27 cellular contexts compared by ENCODE assay signal in genomic region chr11:66889974-66890373, GRCh38. TPM values are rescaled to one million over a fixed set of nuclear protein-coding genes. Genes with fewer than 3 reads are reported as not detected.
DNase-seq lines count a peak whose midpoint lies in the region; ATAC-seq and TF ChIP-seq lines count a peak whose summit lies in the region.
"Had no signal": no experiment of that assay in that cellular context is flagged by ENCODE, and none has a peak within 500 bp of the region (broad histone marks: within the 10 kb centered on the region; RNA-seq: fewer than 3 reads in every experiment).

No MANE protein-coding gene starts in this region.

- H3K4me2 ChIP-seq in PC-9 (no peak overlapping the region), fibroblast of lung (ENCODE audit: extremely low read depth, insufficient read depth, low read length) (no peak overlapping the region)

- H3K79me2 ChIP-seq in PC-9 (ENCODE audit: low read depth), result no peaks in the 10 kb centered on the region
- H3K79me2 ChIP-seq in fibroblast of lung (ENCODE audit: control insufficient read depth, insufficient read depth, low read length), result no peaks in the 10 kb centered on the region

- H3K4me1 ChIP-seq in PC-9 (replicated peaks; ENCODE audit: insufficient read depth) (peaks cover 35% of the 10 kb centered on the region), fibroblast of lung (ENCODE audit: control insufficient read depth, extremely low read depth, insufficient read depth, low read length) (peaks cover 10% of the 10 kb centered on the region), psoas muscle (peaks cover 30% of the 10 kb centered on the region)
- H3K4me1 ChIP-seq: Peyer's patch had no signal

- no peaks in the 10 kb centered on the region for H3K9me2 ChIP-seq in PC-9 (ENCODE audit: insufficient read depth)

- peak; percentile 47 for DNase-seq in H7
- peak in 1 of 2 experiments; percentile 52 for DNase-seq in PC-9
- DNase-seq in fibroblast of lung (ENCODE audit: low read depth in 2 of 2), result peak; percentile 22 to 42
- peak in 1 of 2 donors; percentile 19 for DNase-seq in psoas muscle
- DNase-seq in DMS53 treated with DMSO at 0.1 percent for 48 hours (lab: John Stamatoyannopoulos, UW; ENCODE audit: unreplicated experiment), result no peak
- no peak for DNase-seq in T-helper 9 cell
- DNase-seq in AML-193 (lab: John Stamatoyannopoulos, UW), result no peak
- DNase-seq: activated CD4-positive, alpha-beta T cell treated with anti-CD3 and anti-CD28 coated beads for 4 hours; activated CD8-positive, alpha-beta memory T cell treated with anti-CD3 and anti-CD28 coated beads for 24 hours; activated naive CD4-positive, alpha-beta T cell treated with anti-CD3 and anti-CD28 coated beads, Interleukin-2, amount 10 ng/mL, durations not matched to agents 7 days and 5 days; activated T-cell treated with anti-CD3 and anti-CD28 coated beads, Interleukin-2, amount 50 U/mL, for 4 hours; heart right ventricle; Karpas-422; left cardiac atrium; NCI-H146; NCI-H510A; NK-92 treated with Interleukin-12 subunit alpha and Interleukin-12 subunit beta, amount 100 ng/mL, for 24 hours; Peyer's patch; stimulated activated CD4-positive, alpha-beta T cell treated with anti-CD3 and anti-CD28 coated beads, Interleukin-12 subunit alpha, Interleukin-12 subunit beta, amount 100 ng/mL, for 4 hours; stimulated activated CD4-positive, alpha-beta T cell treated with anti-CD3 and anti-CD28 coated beads, Interleukin-4, amount 100 ng/mL, for 4 hours; stimulated activated naive CD8-positive, alpha-beta T cell treated with anti-CD3 and anti-CD28 coated beads, Interleukin-15, Interleukin-2, amounts not matched to agents 100 U/mL and 50 U/mL, for 24 hours; T-helper 1 cell; thyroid gland had no signal

- intact Hi-C loops in PC-9 (cut with micrococcal nuclease; ENCODE audit: unreplicated experiment), result no loop called here
- intact Hi-C loops in psoas muscle (cut with DNase I), result loop anchor here in 1 of 2 donors (5.0 kb wide), 1 partner anchor 67 kb away; the partner anchor contains the start of gene PC

- POLR2A ChIA-PET in PC-9 (lab: Charles Lee; ENCODE audit: unreplicated experiment), result interaction anchor here (0.6 kb wide), 1 partner anchor 365 kb away, joined by 4 read pairs; no protein-coding TSS in a partner anchor

- CTCF ChIA-PET in PC-9 (lab: Charles Lee), result no interaction called here

- no peaks in the 10 kb centered on the region for H3K36me3 ChIP-seq in H7 (replicated peaks; ENCODE audit: control insufficient read depth, insufficient read depth, low read length)
- no peaks in the 10 kb centered on the region for H3K36me3 ChIP-seq in PC-9 (ENCODE audit: low read depth)
- no peaks in the 10 kb centered on the region for H3K36me3 ChIP-seq in fibroblast of lung (ENCODE audit: control insufficient read depth, insufficient read depth, low read length)
- H3K36me3 ChIP-seq in psoas muscle (ENCODE audit: insufficient read depth in 1 of 2, low read depth in 1 of 2), result no peaks in the 10 kb centered on the region
- H3K36me3 ChIP-seq: cardiac muscle cell, heart right ventricle, Peyer's patch, SJSA1, thyroid gland had no signal

- no TSS peak for BruUV-seq in PC-9 (replicated peaks; lab: Mats Ljungman, UMichigan)

- H3F3A ChIP-seq in PC-9 (ENCODE audit: insufficient read depth, low read depth), result peaks cover 15% of the 10 kb centered on the region; the same call in 1 of the 2 replicates

- H3K9me3 ChIP-seq in PC-9 (ENCODE audit: insufficient read depth, low read depth) (no peaks in the 10 kb centered on the region), fibroblast of lung (ENCODE audit: control insufficient read depth, insufficient read depth, low read depth, low read length) (no peaks in the 10 kb centered on the region), psoas muscle (no peaks in the 10 kb centered on the region)
- H3K9me3 ChIP-seq: heart right ventricle, Peyer's patch, SJSA1, thyroid gland had no signal

- H3K9ac ChIP-seq in fibroblast of lung (ENCODE audit: insufficient read depth, low read length), result no peak overlapping the region

- ATAC-seq in psoas muscle, result peak in 3 of 4 donors; percentile 9 to 24 (median 10)
- no peak for ATAC-seq in GM18502 (IDR thresholded peaks at IDR 0.05; ENCODE audit: poor library complexity, unreplicated experiment)
- ATAC-seq: activated T-cell treated with anti-CD3 and anti-CD28 coated beads, Interleukin-2, amount 50 U/mL, for 4 hours; heart right ventricle; left cardiac atrium; stimulated activated naive CD8-positive, alpha-beta T cell treated with anti-CD3 and anti-CD28 coated beads, Interleukin-15, Interleukin-2, amounts not matched to agents 100 U/mL and 50 U/mL, for 24 hours had no signal

- 0 out of 2 replicates have a peak overlapping the region, but pooled peaks have one; percentile 3 for H3K27ac ChIP-seq in PC-9
- no peak overlapping the region for H3K27ac ChIP-seq in fibroblast of lung (ENCODE audit: insufficient read depth, low read length)
- peak overlapping the region; percentile 74 for H3K27ac ChIP-seq in psoas muscle
- H3K27ac ChIP-seq: C4-2B, cardiac muscle cell, heart right ventricle, Peyer's patch, SJSA1, thyroid gland had no signal

- no peaks in the 10 kb centered on the region for H3K27me3 ChIP-seq in H7 (ENCODE audit: control insufficient read depth, insufficient read depth, low read length)
- no peaks in the 10 kb centered on the region for H3K27me3 ChIP-seq in PC-9 (ENCODE audit: insufficient read depth, low read depth)
- H3K27me3 ChIP-seq in fibroblast of lung (ENCODE audit: control insufficient read depth, insufficient read depth, low read length), result no peaks in the 10 kb centered on the region
- no peaks in the 10 kb centered on the region for H3K27me3 ChIP-seq in psoas muscle (ENCODE audit: insufficient read depth in 3 of 3, low read length in 2 of 3)
- H3K27me3 ChIP-seq: cardiac muscle cell, heart right ventricle, Peyer's patch, SJSA1, thyroid gland had no signal

- H3K4me3 ChIP-seq in H7 (ENCODE audit: insufficient read depth, low read depth, low read length), result no peak overlapping the region
- no peak overlapping the region for H3K4me3 ChIP-seq in PC-9
- no peak overlapping the region for H3K4me3 ChIP-seq in fibroblast of lung (replicated peaks in 1 of 4; ENCODE audit: control extremely low read depth in 1 of 4, insufficient read depth in 1 of 4, low read depth in 3 of 4, low read length in 4 of 4)
- peak overlapping the region; percentile 18 for H3K4me3 ChIP-seq in psoas muscle
- H3K4me3 ChIP-seq: cardiac muscle cell, heart right ventricle, Peyer's patch, SJSA1, thyroid gland had no signal

- 31 to 67% (median 32%) methylated on average over 8 of the region's 8 CpGs for WGBS in psoas muscle, 3 donors

- H2AFZ ChIP-seq in PC-9 (no peak overlapping the region), fibroblast of lung (ENCODE audit: low read length) (no peak overlapping the region)

- TF ChIP-seq CTCF in PC-9 (conservative IDR thresholded peaks at IDR 0.05) (no peak), fibroblast of lung (conservative IDR thresholded peaks at IDR 0.05 in 1 of 2, IDR thresholded peaks at IDR 0.05 in 1 of 2; ENCODE audit: low read depth in 1 of 2, low read length in 2 of 2) (no peak), psoas muscle (IDR thresholded peaks at IDR 0.05) (no peak)

- H4K20me1 ChIP-seq in PC-9 (ENCODE audit: insufficient read depth) (no peaks in the 10 kb centered on the region), fibroblast of lung (ENCODE audit: control insufficient read depth, extremely low read depth, insufficient read depth, low read length) (no peaks in the 10 kb centered on the region)

RNA-seq across cellular contexts. Expression of gene LRFN4, which starts 33.1 kb away (rescaled TPM):
- 62.5 and 65.4 TPM in 2 replicates for total RNA-seq in H7 (2014; rRNA removed; shearing (Covaris generic))
- total RNA-seq in PC-9 (2021), result 13.8 and 26.6 TPM in 2 replicates
- total RNA-seq in fibroblast of lung, result 10.5 and 14.5 TPM in 2 replicates
- polyA plus RNA-seq in fibroblast of lung, result 3.8 and 5.7 TPM in 2 replicates
- polyA plus RNA-seq in fibroblast of lung (2012), result 8.7 and 17.9 TPM in 2 replicates
- polyA minus RNA-seq in fibroblast of lung (ENCODE audit: low replicate concordance), result 2.3 and 2.6 TPM in 2 replicates
- 10 to 100 TPM in 3 of 4 donors, 1 to 10 TPM in 1; 7.4 to 11.8 (median 10.7) TPM for total RNA-seq in psoas muscle
- polyA plus RNA-seq in psoas muscle, result 10 to 100 TPM in 2 of 3 donors, 1 to 10 TPM in 1; 8.5 to 16.6 (median 15.3) TPM

RNA-seq across cellular contexts. Expression of gene RCE1, which starts 46.7 kb away (rescaled TPM):
- total RNA-seq in H7 (2014; rRNA removed; shearing (Covaris generic)), result 43.1 and 50.6 TPM in 2 replicates
- total RNA-seq in PC-9 (2021) (42.1 and 42.9 TPM in 2 replicates), fibroblast of lung (13.4 and 14.4 TPM in 2 replicates), psoas muscle (1 to 10 TPM; 3.1 to 5.0 (median 4.3) TPM)
- polyA plus RNA-seq in fibroblast of lung (7.0 and 9.4 TPM in 2 replicates), psoas muscle (10 to 100 TPM in 1 of 3 donors, 1 to 10 TPM in 2; 4.2 to 13.2 (median 5.1) TPM)
- polyA plus RNA-seq in fibroblast of lung (2012), result 8.6 and 13.6 TPM in 2 replicates
- polyA minus RNA-seq in fibroblast of lung (ENCODE audit: low replicate concordance), result 15.1 and 21.5 TPM in 2 replicates

Comparison
In these comparisons a context has a peak if more than half of its experiments do, and no peak if none do; other contexts are left out.
1. DNase-seq: peak in H7 (single experiment) and fibroblast of lung (2 of 2); none in DMS53 treated with DMSO at 0.1 percent for 48 hours (single experiment), T-helper 9 cell (single experiment) and AML-193 (0 of 2).